Comparison of ENCODE assay signal across 8 cellular contexts in genomic region chr11:64317325-64317960, GRCh38. TPM values are rescaled to one million over a fixed set of nuclear protein-coding genes. Genes with fewer than 3 reads are reported as not detected.
A peak's percentile ranks its signal among the peaks of the same experiment; 100 is the strongest.
DNase-seq lines count a peak whose midpoint lies in the region; ATAC-seq and TF ChIP-seq lines count a peak whose summit lies in the region.

Gene TRMT112, minus strand, starts transcription at chr11:64317559. Its CDS starts 33 bp downstream, at chr11:64317526.

- peaks cover 21% of the 10 kb centered on the region for H3K4me1 Mint-ChIP-seq in nephron
- H3K4me1 Mint-ChIP-seq in stimulated activated naive CD8-positive, alpha-beta T cell treated with anti-CD3 and anti-CD28 coated beads, Interleukin-15, amount 100 ng/mL, for 72 hours: peaks cover 79% of the 10 kb centered on the region

- no peaks in the 10 kb centered on the region for H3K27me3 Mint-ChIP-seq in nephron (ENCODE audit: low read depth)
- H3K27me3 Mint-ChIP-seq in stimulated activated naive CD8-positive, alpha-beta T cell treated with anti-CD3 and anti-CD28 coated beads, Interleukin-15, amount 100 ng/mL, for 72 hours: no peaks in the 10 kb centered on the region

- peak within 1 kb of the TSS; percentile 69 for H3K4me3 ChIP-seq in fibroblast of pulmonary artery (replicated peaks; ENCODE audit: low read depth, low read length)

- peak within 1 kb of the TSS; percentile 100 for H3K27ac Mint-ChIP-seq in nephron
- H3K27ac Mint-ChIP-seq in stimulated activated naive CD8-positive, alpha-beta T cell treated with anti-CD3 and anti-CD28 coated beads, Interleukin-15, amount 100 ng/mL, for 72 hours: peak within 1 kb of the TSS; percentile 100

- DNase-seq in EH (ENCODE audit: low read depth) (peak; percentile 98), H4 (ENCODE audit: low spot score) (peak; percentile 99), M059J (ENCODE audit: low read depth) (peak; percentile 99), SHP77 (lab: John Stamatoyannopoulos, UW) (peak; percentile 97 to 99), fibroblast of pulmonary artery (ENCODE audit: low read depth) (peak; percentile 98)
- peak; percentile 94 for DNase-seq in activated effector memory CD4-positive, alpha-beta T cell treated with Interleukin-2 at 50 U/mL for 16 hours
- peak; percentile 92 to 98 for DNase-seq in stimulated activated naive CD8-positive, alpha-beta T cell treated with anti-CD3 and anti-CD28 coated beads, Interleukin-15, amount 100 ng/mL, for 72 hours

- TF ChIP-seq CTCF in fibroblast of pulmonary artery (IDR thresholded peaks at IDR 0.05; ENCODE audit: low read length, missing control alignments) (no peak), nephron (IDR thresholded peaks at IDR 0.05; ENCODE audit: unreplicated experiment in 3 of 3) (no peak)

- peak; percentile 84 for ATAC-seq in stimulated activated naive CD8-positive, alpha-beta T cell treated with anti-CD3 and anti-CD28 coated beads, Interleukin-15, amount 100 ng/mL, for 72 hours

- peak within 1 kb of the TSS; percentile 94 to 99 (median 96) for H3K4me3 Mint-ChIP-seq in nephron
- H3K4me3 Mint-ChIP-seq in stimulated activated naive CD8-positive, alpha-beta T cell treated with anti-CD3 and anti-CD28 coated beads, Interleukin-15, amount 100 ng/mL, for 72 hours: peak within 1 kb of the TSS; percentile 92 to 98

- no peaks in the 10 kb centered on the region for H3K9me3 Mint-ChIP-seq in nephron
- H3K9me3 Mint-ChIP-seq in stimulated activated naive CD8-positive, alpha-beta T cell treated with anti-CD3 and anti-CD28 coated beads, Interleukin-15, amount 100 ng/mL, for 72 hours: no peaks in the 10 kb centered on the region

- peaks cover 21% of the 10 kb centered on the region for H3K36me3 Mint-ChIP-seq in nephron (ENCODE audit: low read depth)

RNA-seq across cellular contexts. Expression of gene TRMT112, which starts in this region (rescaled TPM):
- 511 and 714 TPM in 2 replicates for total RNA-seq in H4 (2014; rRNA removed; shearing (Covaris generic))
- total RNA-seq in M059J (2014; rRNA removed; shearing (Covaris generic)): 378 and 452 TPM in 2 replicates

Comparison
In these comparisons a context has a peak if more than half of its experiments do, and no peak if none do; other contexts are left out.
1. Peak in every context shown above with its lines: DNase-seq, ATAC-seq and H3K4me3 ChIP-seq.